Comparison of ENCODE assay signal across 8 cellular contexts in genomic region chr15:63122002-63122893, GRCh38. TPM values are rescaled to one million over a fixed set of nuclear protein-coding genes. Genes with fewer than 3 reads are reported as not detected.
DNase-seq lines count a peak whose midpoint lies in the region; ATAC-seq and TF ChIP-seq lines count a peak whose summit lies in the region.

No MANE protein-coding gene starts in this region.

- peaks cover 15% of the 10 kb centered on the region for H3K4me1 ChIP-seq in DND-41 (ENCODE audit: insufficient read depth, low read length)
- H3K4me1 ChIP-seq in testis: no peaks in the 10 kb centered on the region

- H3K27ac ChIP-seq in DND-41 (ENCODE audit: low read length): peak overlapping the region; percentile 70
- H3K27ac ChIP-seq in SK-N-MC: no peak overlapping the region
- H3K27ac ChIP-seq in testis: peak overlapping the region; percentile 81 to 93

- no peaks in the 10 kb centered on the region for H3K36me3 ChIP-seq in DND-41 (ENCODE audit: insufficient read depth, low read length)
- no peaks in the 10 kb centered on the region for H3K36me3 ChIP-seq in SK-N-MC (ENCODE audit: insufficient read depth, low read length)
- no peaks in the 10 kb centered on the region for H3K36me3 ChIP-seq in testis (ENCODE audit: low read depth, missing control alignments)

- no peak for TF ChIP-seq CTCF in DND-41 (IDR thresholded peaks at IDR 0.05; ENCODE audit: borderline replicate concordance, extremely low read depth, low read length, poor library complexity, severe bottlenecking)
- TF ChIP-seq CTCF in testis (IDR thresholded peaks at IDR 0.05): no peak

- H3K79me2 ChIP-seq in DND-41 (ENCODE audit: insufficient read depth, low read length): no peaks in the 10 kb centered on the region

- WGBS in testis, 2 donors: 1 to 3% methylated on average over 12 to 46 of the region's 59 CpGs

- ATAC-seq in DND-41 (ENCODE audit: insufficient read depth, low read depth) (peak; percentile 76), GM21723 (IDR thresholded peaks at IDR 0.05; ENCODE audit: unreplicated experiment) (peak; percentile 88)

- peak; percentile 51 for DNase-seq in DND-41
- peak; percentile 83 for DNase-seq in KBM-7
- no peak for DNase-seq in SK-N-MC (ENCODE audit: low read depth, low spot score)
- DNase-seq in activated naive CD4-positive, alpha-beta T cell treated with anti-CD3 and anti-CD28 coated beads, Interleukin-2, amount 50 U/mL, for 16 hours: peak; percentile 67
- peak; percentile 88 for DNase-seq in glomerular visceral epithelial cell (ENCODE audit: extremely low spot score)
- peak; percentile 75 for DNase-seq in occipital lobe (lab: John Stamatoyannopoulos, UW)
- DNase-seq in testis: peak; percentile 87

- peak overlapping the region; percentile 71 for H3K9ac ChIP-seq in DND-41 (ENCODE audit: low read depth, low read length)
- H3K9ac ChIP-seq in SK-N-MC (ENCODE audit: insufficient read length): peak overlapping the region; percentile 74

- in situ Hi-C loops in KBM-7 (cut with MboI; ENCODE audit: low pct_unique_long_range_greater_than_20kb, low sequenced_read_pairs): no loop called here

- H3K4me3 ChIP-seq in DND-41 (ENCODE audit: low read depth in 1 of 2, low read length in 2 of 2): peak overlapping the region; percentile 86 to 96
- peak overlapping the region; percentile 92 for H3K4me3 ChIP-seq in SK-N-MC
- peak overlapping the region; percentile 73 to 99 for H3K4me3 ChIP-seq in testis

- H3K9me3 ChIP-seq in DND-41 (ENCODE audit: insufficient read depth, low read length, severe bottlenecking) (peaks cover 6% of the 10 kb centered on the region), SK-N-MC (ENCODE audit: low read depth, low read length) (peaks cover 2% of the 10 kb centered on the region; the same call in 1 of the 2 replicates), testis (no peaks in the 10 kb centered on the region)

- H4K20me1 ChIP-seq in DND-41 (ENCODE audit: insufficient read depth, low read length): no peaks in the 10 kb centered on the region

- TF ChIP-seq POLR2A in testis (IDR thresholded peaks at IDR 0.05): no peak

- intact Hi-C loops in testis (cut with DNase I; ENCODE audit: low total_unique reads): no loop called here

- peak overlapping the region; percentile 86 for H2AFZ ChIP-seq in DND-41 (ENCODE audit: low read depth, low read length)

- H3K27me3 ChIP-seq in DND-41 (ENCODE audit: insufficient read depth, low read length, poor library complexity) (no peaks in the 10 kb centered on the region), testis (no peaks in the 10 kb centered on the region)

- H3K4me2 ChIP-seq in DND-41 (ENCODE audit: insufficient read depth, low read length): peak overlapping the region; percentile 73

RNA-seq across cellular contexts. Expression of gene LACTB, which starts 0.6 kb away (rescaled TPM):
- total RNA-seq in occipital lobe: 20.0 TPM
- 10 to 100 TPM in 1 of 2 donors, 1 to 10 TPM in 1; 8.9 to 17.1 TPM for total RNA-seq in testis
- 24.7 TPM for polyA plus RNA-seq in testis (ENCODE audit: insufficient read depth, low read depth, low replicate concordance)

RNA-seq across cellular contexts. Expression of gene RPS27L, which starts 35.0 kb away (rescaled TPM):
- 20.0 TPM for total RNA-seq in occipital lobe
- 10 to 100 TPM; 34.3 to 46.6 TPM for total RNA-seq in testis
- polyA plus RNA-seq in testis (ENCODE audit: insufficient read depth, low read depth, low replicate concordance): 69.7 TPM
